11 cellular contexts compared by ENCODE assay signal in genomic region chr5:14671414-14671813, GRCh38. TPM values are rescaled to one million over a fixed set of nuclear protein-coding genes. Genes with fewer than 3 reads are reported as not detected.
A peak's percentile ranks its signal among the peaks of the same experiment; 100 is the strongest.
DNase-seq lines count a peak whose midpoint lies in the region; ATAC-seq and TF ChIP-seq lines count a peak whose summit lies in the region.
"Had no signal": no experiment of that assay in that cellular context is flagged by ENCODE, and none has a peak within 500 bp of the region (broad histone marks: within the 10 kb centered on the region; RNA-seq: fewer than 3 reads in every experiment).

No MANE protein-coding gene starts in this region.

- peaks cover 70% of the 10 kb centered on the region for H4K20me1 ChIP-seq in neural progenitor cell (ENCODE audit: low read depth)

- CTCF ChIA-PET in Calu3 (lab: Charles Lee): no interaction called here
- CTCF ChIA-PET in activated CD8-positive, alpha-beta T cell treated with anti-CD3 and anti-CD28 coated beads for 36 hours (lab: Charles Lee): interaction anchor here (1.5 to 2.5 kb wide), 4 partner anchors 12 to 321 kb away, joined by 3 to 10 read pairs (median 6); no protein-coding TSS in a partner anchor

- POLR2A ChIA-PET in activated CD8-positive, alpha-beta T cell treated with anti-CD3 and anti-CD28 coated beads for 36 hours (lab: Charles Lee): interaction anchor here (1.2 kb wide), 1 partner anchor 138 kb away, joined by 4 read pairs; no protein-coding TSS in a partner anchor

- peak; percentile 39 for ATAC-seq in activated CD8-positive, alpha-beta T cell treated with anti-CD3 and anti-CD28 coated beads for 36 hours
- ATAC-seq in sciatic nerve (no peak), aorta (ENCODE audit: low FRiP score) (no peak), left lobe of liver (no peak)

- H3K27me3 ChIP-seq in aorta (ENCODE audit: control insufficient read depth in 1 of 2, insufficient read depth in 2 of 2, low read length in 1 of 2) (no peaks in the 10 kb centered on the region), neural progenitor cell (no peaks in the 10 kb centered on the region)
- H3K27me3 ChIP-seq: cardiac muscle cell had no signal

- H2AFZ ChIP-seq in neural progenitor cell (replicated peaks): no peak overlapping the region

- no peak for TF ChIP-seq CTCF in Calu3 (IDR thresholded peaks at IDR 0.05; ENCODE audit: unreplicated experiment)
- no peak for TF ChIP-seq CTCF in activated CD8-positive, alpha-beta T cell treated with anti-CD3 and anti-CD28 coated beads for 36 hours (IDR thresholded peaks at IDR 0.05)
- no peak for TF ChIP-seq CTCF in neural progenitor cell (IDR thresholded peaks at IDR 0.05)

- no peak overlapping the region for H3K27ac ChIP-seq in aorta (ENCODE audit: low read depth in 1 of 2, low read length in 2 of 2)
- no peak overlapping the region for H3K27ac ChIP-seq in neural progenitor cell
- H3K27ac ChIP-seq: cardiac muscle cell had no signal

- no peak overlapping the region for H3K4me3 Mint-ChIP-seq in Calu3 (ENCODE audit: low read depth, unreplicated experiment)
- peak overlapping the region; percentile 63 for H3K4me3 Mint-ChIP-seq in activated CD8-positive, alpha-beta T cell treated with anti-CD3 and anti-CD28 coated beads for 36 hours
- no peak overlapping the region for H3K4me3 Mint-ChIP-seq in neural progenitor cell
- H3K4me3 Mint-ChIP-seq: neural crest cell had no signal

- H3K79me2 ChIP-seq in neural progenitor cell (ENCODE audit: low read depth): peaks cover 96% of the 10 kb centered on the region

- H3K9me3 Mint-ChIP-seq in Calu3 (ENCODE audit: low read depth, unreplicated experiment) (no peaks in the 10 kb centered on the region), neural progenitor cell (no peaks in the 10 kb centered on the region)
- no peaks in the 10 kb centered on the region for H3K9me3 Mint-ChIP-seq in activated CD8-positive, alpha-beta T cell treated with anti-CD3 and anti-CD28 coated beads for 36 hours
- H3K9me3 Mint-ChIP-seq: neural crest cell had no signal

- H3K27me3 Mint-ChIP-seq in Calu3 (ENCODE audit: unreplicated experiment): no peaks in the 10 kb centered on the region
- H3K27me3 Mint-ChIP-seq in activated CD8-positive, alpha-beta T cell treated with anti-CD3 and anti-CD28 coated beads for 36 hours: no peaks in the 10 kb centered on the region
- H3K27me3 Mint-ChIP-seq in neural progenitor cell (ENCODE audit: insufficient read depth, low read depth): no peaks in the 10 kb centered on the region

- peaks cover 80% of the 10 kb centered on the region for H3K4me1 Mint-ChIP-seq in Calu3 (ENCODE audit: low read depth, unreplicated experiment)
- peaks cover 91% of the 10 kb centered on the region for H3K4me1 Mint-ChIP-seq in activated CD8-positive, alpha-beta T cell treated with anti-CD3 and anti-CD28 coated beads for 36 hours (ENCODE audit: low read depth)
- peaks cover 25% of the 10 kb centered on the region for H3K4me1 Mint-ChIP-seq in neural progenitor cell

- H3K4me1 ChIP-seq in aorta (ENCODE audit: control insufficient read depth in 1 of 2, insufficient read depth in 2 of 2, low read length in 2 of 2) (peaks cover 0 to 12% of the 10 kb centered on the region in 2 donors), neural progenitor cell (peaks cover 18% of the 10 kb centered on the region)

- intact Hi-C loops in Calu3 (cut with micrococcal nuclease; ENCODE audit: unreplicated experiment) (no loop called here), sciatic nerve (cut with DNase I) (no loop called here), aorta (cut with DNase I) (no loop called here)
- intact Hi-C loops in activated CD8-positive, alpha-beta T cell treated with anti-CD3 and anti-CD28 coated beads for 36 hours (cut with micrococcal nuclease): no loop called here

- H3K27ac Mint-ChIP-seq in Calu3 (ENCODE audit: unreplicated experiment): peak overlapping the region; percentile 34
- H3K27ac Mint-ChIP-seq in activated CD8-positive, alpha-beta T cell treated with anti-CD3 and anti-CD28 coated beads for 36 hours: peak overlapping the region; percentile 94
- no peak overlapping the region for H3K27ac Mint-ChIP-seq in neural progenitor cell

- no peak for DNase-seq in Calu3
- peak; percentile 33 for DNase-seq in H4 (ENCODE audit: low spot score)
- DNase-seq in activated CD8-positive, alpha-beta T cell treated with anti-CD3 and anti-CD28 coated beads for 36 hours: no peak
- peak; percentile 65 for DNase-seq in iris pigment epithelial cell (ENCODE audit: low read depth)
- no peak for DNase-seq in sciatic nerve (ENCODE audit: low spot score)
- DNase-seq in aorta: no peak
- no peak for DNase-seq in neural progenitor cell (ENCODE audit: low spot score)
- no peak for DNase-seq in left lobe of liver (ENCODE audit: low spot score)
- DNase-seq: NCI-H2081 treated with DMSO at 0.1 percent for 48 hours had no signal

- H3K9me3 ChIP-seq in aorta (ENCODE audit: control insufficient read depth, low read length) (no peaks in the 10 kb centered on the region), neural progenitor cell (ENCODE audit: low read depth) (no peaks in the 10 kb centered on the region)

- 20% methylated on average over 2 of the region's 2 CpGs for WGBS in aorta, 2 donors

- BruUV-seq in Calu3 (replicated peaks; lab: Mats Ljungman, UMichigan): no TSS peak

- H3K36me3 Mint-ChIP-seq in Calu3 (ENCODE audit: insufficient read depth, unreplicated experiment): peaks cover 17% of the 10 kb centered on the region
- H3K36me3 Mint-ChIP-seq in activated CD8-positive, alpha-beta T cell treated with anti-CD3 and anti-CD28 coated beads for 36 hours (ENCODE audit: low read depth): peaks cover 59% of the 10 kb centered on the region
- peaks cover 6% of the 10 kb centered on the region for H3K36me3 Mint-ChIP-seq in neural progenitor cell

- H3K36me3 ChIP-seq in aorta (ENCODE audit: control insufficient read depth in 1 of 2, insufficient read depth in 2 of 2, low read length in 1 of 2) (no peaks in the 10 kb centered on the region), neural progenitor cell (no peaks in the 10 kb centered on the region)
- H3K36me3 ChIP-seq: cardiac muscle cell had no signal

- no peak overlapping the region for H3K9ac ChIP-seq in neural progenitor cell

- H3F3A ChIP-seq in neural progenitor cell (ENCODE audit: low read depth): no peaks in the 10 kb centered on the region

- no peak overlapping the region for H3K4me2 ChIP-seq in neural progenitor cell

- H3K4me3 ChIP-seq in aorta (ENCODE audit: low read length in 2 of 2): no peak overlapping the region
- H3K4me3 ChIP-seq in neural progenitor cell: no peak overlapping the region
- H3K4me3 ChIP-seq: cardiac muscle cell had no signal

RNA-seq across cellular contexts. Expression of gene OTULIN, which starts 6.9 kb away (rescaled TPM):
- total RNA-seq in Calu3 (2022) (35.7 and 36.0 TPM in 2 replicates), sciatic nerve (34.5 TPM), aorta (10 to 100 TPM; 48.7 to 60.4 TPM), neural progenitor cell (ENCODE audit: low replicate concordance) (23.1 and 32.9 TPM in 2 replicates), left lobe of liver (32.1 TPM)
- total RNA-seq in H4 (2014; rRNA removed; shearing (Covaris generic)): 23.0 and 32.7 TPM in 2 replicates
- total RNA-seq in activated CD8-positive, alpha-beta T cell treated with anti-CD3 and anti-CD28 coated beads for 36 hours: 10 to 100 TPM; 59.6 to 60.5 TPM
- 10 to 100 TPM in 1 of 2 donors, 1 to 10 TPM in 1; 8.6 to 12.5 TPM for polyA plus RNA-seq in aorta

Comparison
In these comparisons a context has a peak if more than half of its experiments do, and no peak if none do; other contexts are left out.
1. DNase-seq: peak in H4 (single experiment) and iris pigment epithelial cell (single experiment); none in Calu3 (single experiment), activated CD8-positive, alpha-beta T cell treated with anti-CD3 and anti-CD28 coated beads for 36 hours (single experiment), sciatic nerve (single experiment), aorta (0 of 2), neural progenitor cell (single experiment) and left lobe of liver (single experiment).